Comparison of ENCODE assay signal across 25 cellular contexts in the genomic region with DNA sequence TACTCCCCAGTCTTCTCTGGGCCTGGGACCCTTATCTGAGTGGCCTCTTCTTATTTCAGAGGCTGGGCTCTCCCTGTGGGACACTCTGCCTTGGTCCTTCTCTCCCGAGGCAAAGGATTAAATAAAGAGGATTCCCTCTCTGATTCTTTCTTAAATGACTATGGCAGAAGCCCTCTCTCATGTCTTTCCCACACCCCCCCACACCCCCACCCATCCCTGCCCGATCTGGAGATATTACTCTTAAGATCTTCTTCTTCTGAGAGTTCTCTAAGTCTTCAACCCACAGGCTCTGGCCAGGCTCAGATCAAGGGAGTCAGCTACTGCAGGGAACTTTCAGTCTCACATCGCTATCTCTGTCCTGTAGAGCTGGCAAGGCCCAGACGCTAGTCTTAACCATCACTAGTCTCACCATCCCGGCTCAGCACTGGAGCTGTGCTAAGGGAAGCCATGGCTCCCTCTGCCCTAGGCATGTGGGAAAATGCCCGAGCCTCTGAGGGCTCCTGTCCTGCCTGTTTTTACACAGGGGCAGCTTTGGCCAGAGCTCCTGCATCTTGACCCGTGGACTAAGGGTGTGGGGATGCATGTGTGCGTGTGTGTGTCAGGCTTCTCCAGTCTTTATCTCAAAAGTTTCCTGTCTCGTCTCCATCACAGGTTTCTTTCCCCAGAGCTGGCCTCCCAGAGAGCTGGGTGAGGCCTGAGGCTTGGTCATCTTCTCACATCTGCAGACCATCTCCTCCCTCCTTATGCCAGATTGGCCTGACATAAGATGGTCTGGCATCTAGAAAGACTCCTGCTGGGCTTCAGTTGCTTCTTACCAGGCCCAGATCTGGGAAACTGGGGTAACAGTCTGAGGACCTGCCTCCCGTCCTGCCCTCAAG. TPM values are rescaled to one million over a fixed set of nuclear protein-coding genes. Genes with fewer than 3 reads are reported as not detected.
A peak's percentile ranks its signal among the peaks of the same experiment; 100 is the strongest.
DNase-seq lines count a peak whose midpoint lies in the region; ATAC-seq and TF ChIP-seq lines count a peak whose summit lies in the region.
"Had no signal": no experiment of that assay in that cellular context is flagged by ENCODE, and none has a peak within 500 bp of the region (broad histone marks: within the 10 kb centered on the region; RNA-seq: fewer than 3 reads in every experiment).

No MANE protein-coding gene starts in this region.

- H3K36me3 ChIP-seq in right atrium auricular region = no peaks in the 10 kb centered on the region
- H3K36me3 ChIP-seq: Peyer's patch had no signal

- H3K9me3 Mint-ChIP-seq in WTC11 = no peaks in the 10 kb centered on the region
- H3K9me3 Mint-ChIP-seq: CD4-positive, alpha-beta memory T cell had no signal

- TF ChIP-seq CTCF in right atrium auricular region (IDR thresholded peaks at IDR 0.05) = no peak
- TF ChIP-seq CTCF in WTC11 (IDR thresholded peaks at IDR 0.05) = no peak

- peaks cover 6% of the 10 kb centered on the region; the same call in 1 of the 2 replicates for H3K27me3 Mint-ChIP-seq in WTC11 (ENCODE audit: low read depth)

- intact Hi-C loops in Right ventricle myocardium superior (cut with DNase I) (no loop called here), right cardiac atrium (cut with DNase I) (no loop called here)

- CTCF ChIA-PET in WTC11 (lab: Charles Lee) = interaction anchor here (0.6 to 1.4 kb wide), 4 partner anchors 15 to 75 kb away, joined by 3 to 7 read pairs (median 4); no protein-coding TSS in a partner anchor

- no peak overlapping the region for H3K4me3 Mint-ChIP-seq in WTC11
- H3K4me3 Mint-ChIP-seq: CD4-positive, alpha-beta memory T cell had no signal

- peak overlapping the region; percentile 24; the same call in 1 of the 2 replicates for H3K27ac Mint-ChIP-seq in WTC11

- peaks cover 18% of the 10 kb centered on the region for H3K4me1 Mint-ChIP-seq in WTC11

- H3K9me3 ChIP-seq in right atrium auricular region = no peaks in the 10 kb centered on the region
- H3K9me3 ChIP-seq in right cardiac atrium (ENCODE audit: control insufficient read depth, low read length) = no peaks in the 10 kb centered on the region
- H3K9me3 ChIP-seq: Caco-2, Peyer's patch had no signal

- ATAC-seq in Right ventricle myocardium superior (ENCODE audit: poor library complexity) (peak; percentile 57), WTC11 (no peak), right cardiac atrium (peak; percentile 47 to 49), HG03045 (IDR thresholded peaks at IDR 0.05; ENCODE audit: unreplicated experiment) (no peak), HG03175 (IDR thresholded peaks at IDR 0.05; ENCODE audit: unreplicated experiment) (no peak)
- ATAC-seq: GM12878 had no signal

- H3K4me3 ChIP-seq in right atrium auricular region (no peak overlapping the region), right cardiac atrium (ENCODE audit: low read length) (no peak overlapping the region)
- H3K4me3 ChIP-seq: GM12878, Peyer's patch, SK-N-MC had no signal

- POLR2A ChIA-PET in WTC11 (lab: Charles Lee) = no interaction called here

- DNase-seq in Right ventricle myocardium superior (no peak), right atrium auricular region (ENCODE audit: low spot score) (no peak), WTC11 (ENCODE audit: low spot score) (no peak), right cardiac atrium (no peak), T-helper 9 cell (no peak)
- DNase-seq: Caco-2; CD4-positive, alpha-beta memory T cell; DMS 273 treated with DMSO at 0.1 percent for 48 hours; DMS79 treated with DMSO at 0.1 percent for 48 hours; H7; KBM-7; MM.1S; NCI-H1048; NCI-H1436; NCI-H1930; NCI-H510A; SHP77 had no signal

- no peaks in the 10 kb centered on the region for H3K36me3 Mint-ChIP-seq in WTC11
- H3K36me3 Mint-ChIP-seq: CD4-positive, alpha-beta memory T cell had no signal

- WGBS in right cardiac atrium = 50% methylated on average over 10 of the region's 10 CpGs

- H3K27me3 ChIP-seq in right atrium auricular region (no peaks in the 10 kb centered on the region), right cardiac atrium (ENCODE audit: control insufficient read depth, insufficient read depth) (no peaks in the 10 kb centered on the region)
- H3K27me3 ChIP-seq: Peyer's patch had no signal

- H3K27ac ChIP-seq in right atrium auricular region = peak overlapping the region in 1 of 2 donors; percentile 41
- H3K27ac ChIP-seq in right cardiac atrium (ENCODE audit: low read length) = no peak overlapping the region
- H3K27ac ChIP-seq: Peyer's patch, SK-N-MC had no signal

- H3K4me1 ChIP-seq in right atrium auricular region = peaks cover 0 to 7% of the 10 kb centered on the region in 2 donors
- H3K4me1 ChIP-seq in right cardiac atrium (ENCODE audit: control insufficient read depth, insufficient read depth, low read length) = no peaks in the 10 kb centered on the region

TF ChIP-seq in WTC11, 78 proteins besides CTCF, POLR2A, EP300 and RAD21:
- no peak for TF ChIP-seq RORB (CRISPR knock-in tag; IDR thresholded peaks at IDR 0.05)

RNA-seq across cellular contexts. Expression of a gene that starts 36.7 kb away (rescaled TPM):
- total RNA-seq in Right ventricle myocardium superior (3.9 TPM), right atrium auricular region (10 to 100 TPM in 1 of 2 donors, 1 to 10 TPM in 1; 5.5 to 17.0 TPM), WTC11 (2021) (0.78 to 1.1 TPM (median 1.1 TPM) in 3 replicates), right cardiac atrium (10 to 100 TPM; 22.4 to 52.7 (median 35.8) TPM)
- polyA plus RNA-seq in right cardiac atrium = 22.5 TPM
- total RNA-seq: GM12878, HT1080, OCI-LY7 had no signal
- polyA plus RNA-seq: BJ, GM12878 had no signal

Comparison
In these comparisons a context has a peak if more than half of its experiments do, and no peak if none do; other contexts are left out.
1. ATAC-seq: peak in Right ventricle myocardium superior (single experiment) and right cardiac atrium (2 of 2); none in WTC11 (single experiment), HG03045 (single experiment) and HG03175 (single experiment).